In the genomic region with DNA sequence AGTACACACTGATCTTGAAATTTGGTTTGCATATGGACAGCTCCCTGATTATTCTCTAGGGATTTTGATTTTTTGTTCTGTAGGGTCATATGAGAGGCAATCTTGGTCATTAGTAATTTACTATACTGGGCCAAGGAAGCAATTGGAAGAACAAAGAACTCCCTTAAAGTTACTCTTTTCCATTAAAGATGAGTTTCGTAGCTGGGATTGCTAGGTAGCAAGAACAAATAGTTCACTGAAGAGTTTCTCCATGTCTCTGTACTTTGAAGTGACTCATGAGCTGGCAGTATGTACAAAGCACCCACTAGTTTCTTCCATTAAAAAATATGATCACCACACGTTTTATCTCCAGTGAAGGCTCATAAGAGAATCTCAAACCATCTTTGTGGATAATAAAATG, we compare ENCODE assay signal across 18 cellular contexts.
"Had no signal": no experiment of that assay in that cellular context is flagged by ENCODE, and none has a peak within 500 bp of the region (broad histone marks: within the 10 kb centered on the region; RNA-seq: fewer than 3 reads in every experiment).

No MANE protein-coding gene starts in this region.

- H3K36me3 ChIP-seq: brain microvascular endothelial cell, thoracic aorta had no signal

- FAIRE-seq: keratinocyte had no signal

- H3K9me3 ChIP-seq: mucosa of descending colon, thoracic aorta, upper lobe of right lung had no signal

- H3K79me2 ChIP-seq: hepatocyte had no signal

- H3K27ac ChIP-seq: brain microvascular endothelial cell, epithelial cell of prostate, hepatocyte, thoracic aorta, upper lobe of right lung had no signal

- H3K4me3 ChIP-seq: hepatocyte, mucosa of descending colon, thoracic aorta, upper lobe of right lung had no signal

- ATAC-seq: activated CD4-positive, CD25-positive, alpha-beta regulatory T cell treated with anti-CD3 and anti-CD28 coated beads, Interleukin-2, amount 50 U/mL, for 24 hours; left lobe of liver; mucosa of descending colon; naive thymus-derived CD4-positive, alpha-beta T cell; T-cell; upper lobe of right lung had no signal

- DNase-seq: activated CD4-positive, alpha-beta T cell treated with anti-CD3 and anti-CD28 coated beads, Interleukin-2, amount 50 U/mL, for 1 hour; activated gamma-delta T cell treated with Interleukin-2 at 50 U/mL for 16 hours; activated naive CD8-positive, alpha-beta T cell treated with anti-CD3 and anti-CD28 coated beads for 36 hours; anterior cingulate cortex; brain microvascular endothelial cell; dermis blood vessel endothelial cell; mucosa of descending colon; naive thymus-derived CD4-positive, alpha-beta T cell; posterior cingulate gyrus; T-cell; T-helper 9 cell; upper lobe of right lung had no signal

- H3K27me3 ChIP-seq: brain microvascular endothelial cell, hepatocyte, upper lobe of right lung had no signal

- H3K4me2 ChIP-seq: hepatocyte had no signal

- H2AFZ ChIP-seq: hepatocyte had no signal
